In genomic region chr7:24978837-24979469, GRCh38 we compare ENCODE assay signal across 8 cellular contexts. TPM values are rescaled to one million over a fixed set of nuclear protein-coding genes. Genes with fewer than 3 reads are reported as not detected.
A peak's percentile ranks its signal among the peaks of the same experiment; 100 is the strongest.
DNase-seq lines count a peak whose midpoint lies in the region; ATAC-seq, FAIRE-seq and TF ChIP-seq lines count a peak whose summit lies in the region.

No MANE protein-coding gene starts in this region.

- FAIRE-seq in astrocyte (lab: Jason Lieb, UNC): no peak

- H3K9ac ChIP-seq in astrocyte (ENCODE audit: low read length): peak overlapping the region; percentile 86

- no peak for TF ChIP-seq CTCF in astrocyte (IDR thresholded peaks at IDR 0.05; ENCODE audit: insufficient read depth, low read depth, low read length)

- 36% methylated on average over 29 of the region's 29 CpGs for WGBS in thymus

- ATAC-seq in Right ventricle myocardium inferior (no peak), left cardiac atrium (no peak)

- no peaks in the 10 kb centered on the region for H3K27me3 ChIP-seq in astrocyte (ENCODE audit: insufficient read depth, low read length)
- peaks cover 11% of the 10 kb centered on the region for H3K27me3 ChIP-seq in thymus (ENCODE audit: control insufficient read depth, insufficient read depth)

- no peaks in the 10 kb centered on the region for H3K36me3 ChIP-seq in astrocyte (ENCODE audit: insufficient read depth, low read length)
- no peaks in the 10 kb centered on the region for H3K36me3 ChIP-seq in thymus (ENCODE audit: control insufficient read depth, insufficient read depth)

- H3K27ac Mint-ChIP-seq in astrocyte (ENCODE audit: unreplicated experiment): peak overlapping the region; percentile 91

- H3K9me3 Mint-ChIP-seq in astrocyte (ENCODE audit: unreplicated experiment): no peaks in the 10 kb centered on the region

- peaks cover 59% of the 10 kb centered on the region for H3K79me2 ChIP-seq in astrocyte (ENCODE audit: insufficient read depth, low read length)

- peak overlapping the region; percentile 93 for H3K4me2 ChIP-seq in astrocyte (ENCODE audit: low read length)

- peaks cover 38% of the 10 kb centered on the region for H3K4me1 Mint-ChIP-seq in astrocyte (ENCODE audit: low read depth, unreplicated experiment)

- peaks cover 10% of the 10 kb centered on the region for H4K20me1 ChIP-seq in astrocyte (ENCODE audit: insufficient read depth, low read length)

- H3K27ac ChIP-seq in astrocyte (ENCODE audit: low read depth, low read length): peak overlapping the region; percentile 75
- H3K27ac ChIP-seq in thymus (ENCODE audit: low read depth): peak overlapping the region; percentile 86

- H3K4me3 ChIP-seq in Jurkat, Clone E6-1 (ENCODE audit: low read length): peak overlapping the region; percentile 84
- peak overlapping the region; percentile 75 for H3K4me3 ChIP-seq in astrocyte (ENCODE audit: insufficient read depth, low read depth, low read length)
- H3K4me3 ChIP-seq in thymus (ENCODE audit: low read length): peak overlapping the region; percentile 89

- DNase-seq in Right ventricle myocardium inferior (ENCODE audit: missing footprints) (peak; percentile 61), left cardiac atrium (no peak), astrocyte (ENCODE audit: low read depth) (peak; percentile 60), kidney tubule cell (ENCODE audit: low spot score) (peak; percentile 69), NCI-H2196 treated with DMSO at 0.1 percent for 48 hours (lab: John Stamatoyannopoulos, UW; ENCODE audit: unreplicated experiment) (no peak), cerebellar nuclear complex (lab: John Stamatoyannopoulos, UW) (no peak)
- no peak for DNase-seq in Jurkat, Clone E6-1 (ENCODE audit: low read depth, low spot score)

- peak overlapping the region; percentile 12 for H2AFZ ChIP-seq in astrocyte (ENCODE audit: low read depth, low read length)

- H3K4me1 ChIP-seq in astrocyte (ENCODE audit: insufficient read depth, low read length) (peaks cover 32% of the 10 kb centered on the region), thymus (ENCODE audit: control insufficient read depth, insufficient read depth, low read length) (peaks cover 14% of the 10 kb centered on the region)

- intact Hi-C loops in Right ventricle myocardium inferior (cut with DNase I): loop anchor here (2.0 to 5.0 kb wide), 2 partner anchors 52 to 84 kb away; no protein-coding TSS in a partner anchor
- intact Hi-C loops in left cardiac atrium (cut with DNase I): loop anchor here in 1 of 2 donors (5.0 kb wide), 1 partner anchor 157 kb away; no protein-coding TSS in a partner anchor

- peaks cover 3% of the 10 kb centered on the region for H3K36me3 Mint-ChIP-seq in astrocyte (ENCODE audit: low read depth, unreplicated experiment)

- H3K27me3 Mint-ChIP-seq in astrocyte (ENCODE audit: low read depth, unreplicated experiment): peaks cover 2% of the 10 kb centered on the region

- H3K9me3 ChIP-seq in astrocyte (ENCODE audit: insufficient read depth, low read depth, low read length): no peaks in the 10 kb centered on the region
- H3K9me3 ChIP-seq in thymus (ENCODE audit: control insufficient read depth): no peaks in the 10 kb centered on the region

- peak overlapping the region; percentile 97 for H3K4me3 Mint-ChIP-seq in astrocyte (ENCODE audit: unreplicated experiment)

RNA-seq across cellular contexts. Expression of gene OSBPL3, which starts 1.0 kb away (rescaled TPM):
- total RNA-seq in Right ventricle myocardium inferior (8.5 TPM), left cardiac atrium (1 to 10 TPM; 8.8 to 10.0 TPM), astrocyte (51.6 and 62.9 TPM in 2 replicates)
- 23.7 TPM for polyA plus RNA-seq in Jurkat, Clone E6-1 (2012; ENCODE audit: insufficient read depth, insufficient read length)
- 23.3 TPM for polyA plus RNA-seq in thymus

Comparison
In these comparisons a context has a peak if more than half of its experiments do, and no peak if none do; other contexts are left out.
1. DNase-seq: peak in Right ventricle myocardium inferior (single experiment), astrocyte (single experiment) and kidney tubule cell (single experiment); none in left cardiac atrium (single experiment), Jurkat, Clone E6-1 (single experiment), NCI-H2196 treated with DMSO at 0.1 percent for 48 hours (single experiment) and cerebellar nuclear complex (0 of 2).
2. Peak in every context shown above with its lines, with median percentiles within 50 percentile points of each other: H3K4me3 ChIP-seq.